In genomic region chr7:116557901-116558300, GRCh38 we compare ENCODE assay signal across 15 cellular contexts. TPM values are rescaled to one million over a fixed set of nuclear protein-coding genes. Genes with fewer than 3 reads are reported as not detected.
"Had no signal": no experiment of that assay in that cellular context is flagged by ENCODE, and none has a peak within 500 bp of the region (broad histone marks: within the 10 kb centered on the region; RNA-seq: fewer than 3 reads in every experiment).

No MANE protein-coding gene starts in this region.

- H3K36me3 Mint-ChIP-seq: activated CD4-positive, alpha-beta memory T cell treated with anti-CD3 and anti-CD28 coated beads for 36 hours; immature natural killer cell; naive thymus-derived CD8-positive, alpha-beta T cell; stimulated activated memory B cell treated with anti-CD40 and anti-IgM and Interleukin-4, amounts not matched to agents 10 μg/mL and 1 μg/mL and 100 μg/mL, for 72 hours; T-cell had no signal

- H3K9me3 Mint-ChIP-seq: activated CD4-positive, alpha-beta memory T cell treated with anti-CD3 and anti-CD28 coated beads for 36 hours had no signal

- H3K27ac ChIP-seq: epithelial cell of prostate, neutrophil had no signal

- H3K4me1 Mint-ChIP-seq: activated naive CD8-positive, alpha-beta T cell treated with anti-CD3 and anti-CD28 coated beads, Interleukin-2, amount 50 U/mL, for 24 hours; immature natural killer cell; T-cell had no signal

- H3K27me3 ChIP-seq: suprapubic skin had no signal

- H3K4me3 Mint-ChIP-seq: activated CD4-positive, alpha-beta memory T cell treated with anti-CD3 and anti-CD28 coated beads for 36 hours; activated naive CD8-positive, alpha-beta T cell treated with anti-CD3 and anti-CD28 coated beads, Interleukin-2, amount 50 U/mL, for 24 hours; activated T-cell treated with anti-CD3 and anti-CD28 coated beads, Interleukin-2, amount 50 U/mL, for 72 hours; immature natural killer cell; naive thymus-derived CD8-positive, alpha-beta T cell; stimulated activated memory B cell treated with anti-CD40 and anti-IgM and Interleukin-4, amounts not matched to agents 10 μg/mL and 1 μg/mL and 100 μg/mL, for 72 hours; T-cell had no signal

- H3K27ac Mint-ChIP-seq: activated CD4-positive, alpha-beta memory T cell treated with anti-CD3 and anti-CD28 coated beads for 36 hours; activated naive CD8-positive, alpha-beta T cell treated with anti-CD3 and anti-CD28 coated beads, Interleukin-2, amount 50 U/mL, for 24 hours; activated T-cell treated with anti-CD3 and anti-CD28 coated beads, Interleukin-2, amount 50 U/mL, for 72 hours; immature natural killer cell; naive thymus-derived CD8-positive, alpha-beta T cell; stimulated activated memory B cell treated with anti-CD40 and anti-IgM and Interleukin-4, amounts not matched to agents 10 μg/mL and 1 μg/mL and 100 μg/mL, for 72 hours; T-cell had no signal

- DNase-seq: activated CD4-positive, alpha-beta memory T cell treated with anti-CD3 and anti-CD28 coated beads for 36 hours; activated naive CD8-positive, alpha-beta T cell treated with anti-CD3 and anti-CD28 coated beads, Interleukin-2, amount 50 U/mL, for 24 hours; activated T-cell treated with anti-CD3 and anti-CD28 coated beads, Interleukin-2, amount 50 U/mL, for 72 hours; caudate nucleus; cortex of kidney; effector memory CD4-positive, alpha-beta T cell; immature natural killer cell; left cardiac atrium; naive thymus-derived CD8-positive, alpha-beta T cell; posterior cingulate gyrus; T-cell had no signal

- H3K36me3 ChIP-seq: neutrophil had no signal

- H3K9me3 ChIP-seq: suprapubic skin had no signal

- H3K4me3 ChIP-seq: suprapubic skin had no signal

RNA-seq across cellular contexts. Expression of gene CAV1, which starts 33.1 kb away (rescaled TPM):
- total RNA-seq: naive thymus-derived CD8-positive, alpha-beta T cell had no signal
- polyA plus RNA-seq: naive thymus-derived CD8-positive, alpha-beta T cell had no signal

RNA-seq across cellular contexts. Expression of gene CAV2, which starts 58.4 kb away (rescaled TPM):
- total RNA-seq: activated CD4-positive, alpha-beta memory T cell treated with anti-CD3 and anti-CD28 coated beads for 36 hours; activated T-cell treated with anti-CD3 and anti-CD28 coated beads, Interleukin-2, amount 50 U/mL, for 72 hours; naive thymus-derived CD8-positive, alpha-beta T cell had no signal
- polyA plus RNA-seq: immature natural killer cell; naive thymus-derived CD8-positive, alpha-beta T cell had no signal
